In genomic region chr3:184154909-184155643, GRCh38 we compare ENCODE assay signal across 1 cellular context.
TF ChIP-seq lines count a peak whose summit lies in the region.

TSS of gene DVL3 (plus strand) at chr3:184155377. CDS start at chr3:184155636, 259 bp downstream.

TF ChIP-seq in K562, 482 proteins besides CTCF, POLR2A, EP300 and RAD21 (continued from another document):
- TF ChIP-seq GTF2B (IDR thresholded peaks at IDR 0.05; ENCODE audit: extremely low read depth, insufficient read length) (no peak), PKNOX1 (IDR thresholded peaks at IDR 0.05) (0 out of 2 replicates have a peak, but pooled peaks have one; percentile 9), CHCHD3 (CRISPR knock-in tag; IDR thresholded peaks at IDR 0.05) (no peak), ARID2 (IDR thresholded peaks at IDR 0.05) (no peak), POLR2AphosphoS2 (IDR thresholded peaks at IDR 0.05; ENCODE audit: low read length) (no peak), GMEB1 (CRISPR knock-in tag; IDR thresholded peaks at IDR 0.05) (0 out of 2 replicates have a peak, but pooled peaks have one; percentile 32), XRCC4 (IDR thresholded peaks at IDR 0.05; ENCODE audit: extremely low read depth, insufficient read depth, insufficient read length) (no peak), ZNF785 (CRISPR knock-in tag; IDR thresholded peaks at IDR 0.05) (no peak), ATF3 (IDR thresholded peaks at IDR 0.05) (0 out of 2 replicates have a peak, but pooled peaks have one; percentile 34), ATF3 (CRISPR knock-in tag; conservative IDR thresholded peaks at IDR 0.05) (no peak), ARNT (IDR thresholded peaks at IDR 0.05) (no peak), ZNF511 (CRISPR knock-in tag; IDR thresholded peaks at IDR 0.05) (no peak; the same call in 1 of the 2 replicates), MCM5 (IDR thresholded peaks at IDR 0.05; ENCODE audit: low read depth) (no peak), ZNF407 (IDR thresholded peaks at IDR 0.05; ENCODE audit: low read depth) (no peak), ZKSCAN8 (CRISPR knock-in tag; IDR thresholded peaks at IDR 0.05) (no peak), ZNF764 (CRISPR knock-in tag; IDR thresholded peaks at IDR 0.05; ENCODE audit: low read depth) (no peak), ZNF184 (CRISPR knock-in tag; IDR thresholded peaks at IDR 0.05) (no peak), MIER1 (IDR thresholded peaks at IDR 0.05; ENCODE audit: low read depth) (0 out of 2 replicates have a peak, but pooled peaks have one; percentile 45), ZC3H8 (IDR thresholded peaks at IDR 0.05) (no peak), EGR1 (conservative IDR thresholded peaks at IDR 0.05) (peak; percentile 50), CEBPG (CRISPR knock-in tag; IDR thresholded peaks at IDR 0.05) (no peak), CEBPG (tag; conservative IDR thresholded peaks at IDR 0.05 in 1 of 2, IDR thresholded peaks at IDR 0.05 in 1 of 2) (no peak), ZBTB11 (CRISPR knock-in tag; IDR thresholded peaks at IDR 0.05) (peak in 1 of 3 experiments; percentile 86; a peak in 2 of 6 replicates), DEAF1 (CRISPR knock-in tag; IDR thresholded peaks at IDR 0.05) (no peak)
TF ChIP-seq in K562: peak in this region for 69.
